ENCODE assay signal across 24 cellular contexts in genomic region chr22:32578752-32579151, GRCh38.
DNase-seq lines count a peak whose midpoint lies in the region; ATAC-seq, FAIRE-seq and TF ChIP-seq lines count a peak whose summit lies in the region.
"Had no signal": no experiment of that assay in that cellular context is flagged by ENCODE, and none has a peak within 500 bp of the region (broad histone marks: within the 10 kb centered on the region; RNA-seq: fewer than 3 reads in every experiment).

No MANE protein-coding gene starts in this region.

- no peaks in the 10 kb centered on the region for H3K36me3 ChIP-seq in heart left ventricle
- H3K36me3 ChIP-seq in kidney (ENCODE audit: control insufficient read depth in 1 of 2, insufficient read depth in 2 of 2, low read length in 2 of 2) = no peaks in the 10 kb centered on the region
- H3K36me3 ChIP-seq in spleen = no peaks in the 10 kb centered on the region
- no peaks in the 10 kb centered on the region for H3K36me3 ChIP-seq in upper lobe of right lung
- H3K36me3 ChIP-seq in thyroid gland = no peaks in the 10 kb centered on the region
- H3K36me3 ChIP-seq: BLaER1 had no signal

- H3K9ac ChIP-seq in kidney (ENCODE audit: low read length in 2 of 2) = no peak overlapping the region
- H3K9ac ChIP-seq: BLaER1, GM23248 had no signal

- no peak overlapping the region for H3K4me3 ChIP-seq in heart left ventricle
- no peak overlapping the region for H3K4me3 ChIP-seq in kidney (ENCODE audit: low read length in 2 of 2)
- no peak overlapping the region for H3K4me3 ChIP-seq in spleen
- H3K4me3 ChIP-seq in upper lobe of right lung = no peak overlapping the region
- no peak overlapping the region for H3K4me3 ChIP-seq in thyroid gland (replicated peaks in 1 of 3)
- H3K4me3 ChIP-seq: BLaER1, GM23248 had no signal

- TF ChIP-seq CTCF in heart left ventricle (IDR thresholded peaks at IDR 0.05) (no peak), kidney (IDR thresholded peaks at IDR 0.05; ENCODE audit: borderline replicate concordance, extremely low read depth, insufficient read depth) (no peak), spleen (IDR thresholded peaks at IDR 0.05 in 8 of 11, conservative IDR thresholded peaks at IDR 0.05 in 3 of 11) (no peak), upper lobe of right lung (IDR thresholded peaks at IDR 0.05) (no peak), thyroid gland (IDR thresholded peaks at IDR 0.05) (no peak)

- no peak for ATAC-seq in heart left ventricle
- ATAC-seq in upper lobe of right lung = no peak

- 93 to 95% (median 95%) methylated on average over 2 of the region's 2 CpGs for WGBS in heart left ventricle, 4 donors
- WGBS in spleen, 5 donors = 78 to 92% (median 88%) methylated on average over 2 of the region's 2 CpGs
- 90 to 94% methylated on average over 2 of the region's 2 CpGs for WGBS in thyroid gland, 2 donors

- no peak for TF ChIP-seq POLR2A in heart left ventricle (IDR thresholded peaks at IDR 0.05)
- TF ChIP-seq POLR2A in spleen (IDR thresholded peaks at IDR 0.05) = no peak
- no peak for TF ChIP-seq POLR2A in thyroid gland (IDR thresholded peaks at IDR 0.05)

- H3K9me3 ChIP-seq in heart left ventricle = peaks cover 0 to 1% (median 0%) of the 10 kb centered on the region in 12 donors
- H3K9me3 ChIP-seq in kidney (ENCODE audit: control insufficient read depth in 1 of 2, low read length in 2 of 2) = no peaks in the 10 kb centered on the region
- peaks cover 0 to 5% (median 0%) of the 10 kb centered on the region in 8 donors for H3K9me3 ChIP-seq in spleen
- no peaks in the 10 kb centered on the region for H3K9me3 ChIP-seq in upper lobe of right lung
- no peaks in the 10 kb centered on the region for H3K9me3 ChIP-seq in thyroid gland
- H3K9me3 ChIP-seq: BLaER1 had no signal

- H3K27ac ChIP-seq in heart left ventricle (peak overlapping the region in 1 of 12 donors; percentile 38), kidney (ENCODE audit: low read depth in 2 of 2, low read length in 2 of 2) (peak overlapping the region; percentile 45 to 81), spleen (peak overlapping the region; percentile 70 to 88 (median 80)), upper lobe of right lung (peak overlapping the region; percentile 45), thyroid gland (no peak overlapping the region)
- H3K27ac ChIP-seq: 22Rv1, BLaER1, GM23248 had no signal

- FAIRE-seq in kidney (lab: Jason Lieb, UNC) = no peak
- FAIRE-seq: A204.1, D721Med, GM12891, GM18507, GM19239, H1 had no signal

- intact Hi-C loops in cardiac septum (cut with DNase I) = no loop called here
- intact Hi-C loops in heart left ventricle (cut with DNase I) = no loop called here
- intact Hi-C loops in kidney (cut with DNase I) = no loop called here
- intact Hi-C loops in spleen (cut with DNase I; ENCODE audit: low total_unique reads) = no loop called here
- intact Hi-C loops in upper lobe of right lung (cut with DNase I) = no loop called here
- intact Hi-C loops in thyroid gland (cut with DNase I) = no loop called here

- DNase-seq in cardiac septum (ENCODE audit: low spot score) (peak; percentile 10), heart left ventricle (no peak), kidney (no peak), spleen (no peak), upper lobe of right lung (no peak), thyroid gland (no peak), EL (no peak), NCI-H2196 (lab: John Stamatoyannopoulos, UW; ENCODE audit: unreplicated experiment) (no peak)
- DNase-seq: CD4-positive, alpha-beta T cell; CD8-positive, alpha-beta memory T cell; DMS 273 treated with DMSO at 0.1 percent for 48 hours; DMS79; GF-D8; GM23248; H7; HCEC 1CT had no signal

- H3K27me3 ChIP-seq in heart left ventricle (no peaks in the 10 kb centered on the region), spleen (replicated peaks in 1 of 7) (no peaks in the 10 kb centered on the region), upper lobe of right lung (no peaks in the 10 kb centered on the region), thyroid gland (no peaks in the 10 kb centered on the region)
- H3K27me3 ChIP-seq: BLaER1 had no signal

- peaks cover 0 to 9% (median under 1%) of the 10 kb centered on the region in 12 donors for H3K4me1 ChIP-seq in heart left ventricle
- peaks cover 8 to 10% of the 10 kb centered on the region in 2 donors for H3K4me1 ChIP-seq in kidney (ENCODE audit: control insufficient read depth in 1 of 2, insufficient read depth in 1 of 2, low read depth in 1 of 2, low read length in 2 of 2)
- H3K4me1 ChIP-seq in spleen = peaks cover 0 to 17% (median 2%) of the 10 kb centered on the region in 6 donors
- peaks cover 35% of the 10 kb centered on the region for H3K4me1 ChIP-seq in upper lobe of right lung
- peaks cover 0 to 5% of the 10 kb centered on the region in 2 donors for H3K4me1 ChIP-seq in thyroid gland
- H3K4me1 ChIP-seq: BLaER1 had no signal

Comparison
In these comparisons a context has a peak if more than half of its experiments do, and no peak if none do; other contexts are left out.
1. H3K27ac ChIP-seq: peak in kidney (2 of 2), spleen (8 of 8) and upper lobe of right lung (single experiment); none in thyroid gland (0 of 3).